Comparison of ENCODE assay signal across 8 cellular contexts in the genomic region with DNA sequence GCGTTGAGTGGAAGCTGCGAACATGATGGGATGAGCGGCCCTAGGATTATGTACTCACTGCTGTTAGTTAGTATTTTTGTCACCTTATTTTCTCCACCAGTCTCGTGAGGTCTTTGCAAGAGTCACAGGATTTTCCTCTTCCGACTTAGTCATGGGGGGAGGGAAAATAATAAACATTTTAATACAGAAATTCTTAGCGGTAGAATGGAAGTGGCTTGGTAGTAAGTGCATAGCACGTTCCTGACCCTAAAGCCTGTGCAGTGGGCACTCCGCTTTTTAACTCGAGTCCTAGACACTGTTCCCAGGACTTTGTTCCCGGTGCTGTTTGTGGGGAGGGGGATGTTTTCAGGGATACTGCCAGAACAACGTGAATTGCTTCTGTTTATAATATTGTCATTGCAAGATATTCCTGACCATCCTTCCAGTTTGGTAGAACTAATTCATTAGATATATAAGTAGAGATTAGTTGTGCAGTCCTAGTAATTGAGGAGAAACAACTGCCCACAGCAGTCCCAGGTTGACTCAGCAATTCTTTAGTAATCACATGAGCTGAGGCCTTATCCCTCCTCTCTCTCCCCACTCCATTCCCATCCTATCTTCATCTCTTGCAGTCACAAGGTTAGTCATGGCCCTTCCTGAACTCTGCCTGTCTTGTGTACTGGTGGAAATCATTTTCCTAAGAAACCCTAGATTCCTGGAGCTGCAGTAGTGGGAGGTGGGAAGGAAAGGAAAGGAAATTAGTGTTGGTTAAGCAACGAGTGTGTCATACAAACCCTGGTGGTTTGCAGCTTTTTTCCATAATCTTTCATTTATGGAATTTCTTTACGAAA. TPM values are rescaled to one million over a fixed set of nuclear protein-coding genes. Genes with fewer than 3 reads are reported as not detected.
DNase-seq lines count a peak whose midpoint lies in the region; ATAC-seq, FAIRE-seq and TF ChIP-seq lines count a peak whose summit lies in the region.

No MANE protein-coding gene starts in this region.

- H3K27me3 ChIP-seq in HUES48 (ENCODE audit: control insufficient read depth, insufficient read depth, low read length) = no peaks in the 10 kb centered on the region
- H3K27me3 ChIP-seq in astrocyte (ENCODE audit: insufficient read depth, low read length) = no peaks in the 10 kb centered on the region
- no peaks in the 10 kb centered on the region for H3K27me3 ChIP-seq in tibial nerve

- peak overlapping the region; percentile 76 for H2AFZ ChIP-seq in astrocyte (ENCODE audit: low read depth, low read length)

- no peaks in the 10 kb centered on the region for H3K27me3 Mint-ChIP-seq in astrocyte (ENCODE audit: low read depth, unreplicated experiment)

- TF ChIP-seq EP300 in tibial nerve (IDR thresholded peaks at IDR 0.05) = peak in 1 of 2 donors; percentile 7

- H3K36me3 ChIP-seq in HUES48 (ENCODE audit: control insufficient read depth, insufficient read depth, low read length) (peaks cover 35% of the 10 kb centered on the region), astrocyte (ENCODE audit: insufficient read depth, low read length) (peaks cover 15% of the 10 kb centered on the region), kidney (ENCODE audit: control insufficient read depth in 1 of 2, insufficient read depth in 2 of 2, low read length in 2 of 2) (peaks cover 0 to 7% of the 10 kb centered on the region in 2 donors), tibial nerve (peaks cover 0 to 19% (median 0%) of the 10 kb centered on the region in 3 donors)

- no peaks in the 10 kb centered on the region for H4K20me1 ChIP-seq in astrocyte (ENCODE audit: insufficient read depth, low read length)

- no peak overlapping the region for H3K4me3 Mint-ChIP-seq in astrocyte (ENCODE audit: unreplicated experiment)

- H3K9me3 Mint-ChIP-seq in astrocyte (ENCODE audit: unreplicated experiment) = no peaks in the 10 kb centered on the region

- H3K9ac ChIP-seq in HUES48 (ENCODE audit: low read depth, low read length) = peak overlapping the region; percentile 92
- peak overlapping the region; percentile 94 for H3K9ac ChIP-seq in astrocyte (ENCODE audit: low read length)
- peak overlapping the region; percentile 82 to 85 for H3K9ac ChIP-seq in kidney (ENCODE audit: low read length in 2 of 2)

- H3K4me3 ChIP-seq in HUES48 (ENCODE audit: low read depth, low read length) (peak overlapping the region; percentile 88), astrocyte (ENCODE audit: insufficient read depth, low read depth, low read length) (peak overlapping the region; percentile 92), kidney (ENCODE audit: low read length in 2 of 2) (peak overlapping the region; percentile 93 to 96), tibial nerve (peak overlapping the region; percentile 69 to 93 (median 84))

- no peak for TF ChIP-seq CTCF in astrocyte (IDR thresholded peaks at IDR 0.05; ENCODE audit: insufficient read depth, low read depth, low read length)
- no peak for TF ChIP-seq CTCF in kidney (IDR thresholded peaks at IDR 0.05; ENCODE audit: borderline replicate concordance, extremely low read depth, insufficient read depth)
- TF ChIP-seq CTCF in tibial nerve (IDR thresholded peaks at IDR 0.05) = no peak

- no peak for ATAC-seq in HG03025 (IDR thresholded peaks at IDR 0.05; ENCODE audit: low FRiP score, unreplicated experiment)

- H3K27ac Mint-ChIP-seq in astrocyte (ENCODE audit: unreplicated experiment) = no peak overlapping the region

- peak overlapping the region; percentile 95 for H3K4me2 ChIP-seq in astrocyte (ENCODE audit: low read length)

- intact Hi-C loops in kidney (cut with DNase I) = no loop called here

- H3K9me3 ChIP-seq in HUES48 (ENCODE audit: control insufficient read depth, insufficient read depth, low read length) (no peaks in the 10 kb centered on the region), astrocyte (ENCODE audit: insufficient read depth, low read depth, low read length) (no peaks in the 10 kb centered on the region), kidney (ENCODE audit: control insufficient read depth in 1 of 2, low read length in 2 of 2) (no peaks in the 10 kb centered on the region), tibial nerve (no peaks in the 10 kb centered on the region)

- no peak for TF ChIP-seq POLR2A in tibial nerve (IDR thresholded peaks at IDR 0.05)

- FAIRE-seq in astrocyte (lab: Jason Lieb, UNC) (peak; percentile 60), kidney (lab: Jason Lieb, UNC) (no peak)

- H3K27ac ChIP-seq in HUES48 (ENCODE audit: low read depth, low read length) = peak overlapping the region; percentile 83
- peak overlapping the region; percentile 86 for H3K27ac ChIP-seq in astrocyte (ENCODE audit: low read depth, low read length)
- peak overlapping the region; percentile 43 to 84 for H3K27ac ChIP-seq in kidney (ENCODE audit: low read depth in 2 of 2, low read length in 2 of 2)
- peak overlapping the region; percentile 77 to 94 (median 86) for H3K27ac ChIP-seq in tibial nerve

- WGBS in tibial nerve, 2 donors = 10 to 11% methylated on average over 13 of the region's 13 CpGs

- peaks cover 49% of the 10 kb centered on the region for H3K79me2 ChIP-seq in astrocyte (ENCODE audit: insufficient read depth, low read length)

- H3K36me3 Mint-ChIP-seq in astrocyte (ENCODE audit: low read depth, unreplicated experiment) = no peaks in the 10 kb centered on the region

- H3K4me1 ChIP-seq in HUES48 (ENCODE audit: control insufficient read depth, insufficient read depth, low read length) (0 out of 2 replicates have a peak, but pooled peaks cover 6% of the 10 kb centered on the region), astrocyte (ENCODE audit: insufficient read depth, low read length) (no peaks in the 10 kb centered on the region), kidney (ENCODE audit: control insufficient read depth in 1 of 2, insufficient read depth in 1 of 2, low read depth in 1 of 2, low read length in 2 of 2) (peaks cover 11 to 16% of the 10 kb centered on the region in 2 donors), tibial nerve (peaks cover 0 to 58% (median 24%) of the 10 kb centered on the region in 4 donors)

- DNase-seq in ELR (ENCODE audit: low read depth) = peak; percentile 87
- DNase-seq in astrocyte (ENCODE audit: low read depth) = peak; percentile 89
- no peak for DNase-seq in kidney
- peak in 1 of 2 donors; percentile 14 for DNase-seq in tibial nerve (ENCODE audit: low spot score in 2 of 2)
- DNase-seq in NCI-H187 treated with DMSO at 0.1 percent for 48 hours (lab: John Stamatoyannopoulos, UW) = no peak
- DNase-seq in NOMO-1 treated with dmso at 0.1 percent for 144 hours (lab: John Stamatoyannopoulos, UW; ENCODE audit: unreplicated experiment) = no peak

- peaks cover 15% of the 10 kb centered on the region for H3K4me1 Mint-ChIP-seq in astrocyte (ENCODE audit: low read depth, unreplicated experiment)

RNA-seq across cellular contexts. Expression of a gene that starts 0.8 kb away (rescaled TPM):
- total RNA-seq in astrocyte (13.8 and 14.9 TPM in 2 replicates), kidney (16.6 TPM), tibial nerve (10 to 100 TPM; 10.4 to 34.2 (median 21.7) TPM)
- 21.9 TPM for polyA plus RNA-seq in kidney (ENCODE audit: insufficient read depth, low read depth, low replicate concordance)

RNA-seq across cellular contexts. Expression of a gene that starts 1.0 kb away (rescaled TPM):
- total RNA-seq in astrocyte = 14.1 and 14.8 TPM in 2 replicates
- total RNA-seq in kidney = 17.5 TPM
- 5.6 TPM for polyA plus RNA-seq in kidney (ENCODE audit: insufficient read depth, low read depth, low replicate concordance)
- 10 to 100 TPM in 2 of 4 donors, 1 to 10 TPM in 2; 5.7 to 14.3 (median 9.8) TPM for total RNA-seq in tibial nerve

Comparison
In these comparisons a context has a peak if more than half of its experiments do, and no peak if none do; other contexts are left out.
1. DNase-seq: peak in ELR (single experiment) and astrocyte (single experiment); none in kidney (single experiment), NCI-H187 treated with DMSO at 0.1 percent for 48 hours (single experiment) and NOMO-1 treated with dmso at 0.1 percent for 144 hours (single experiment).
2. Peak in every context shown above with its lines, with median percentiles within 50 percentile points of each other: H3K27ac ChIP-seq, H3K4me3 ChIP-seq and H3K9ac ChIP-seq.